In the genomic region with DNA sequence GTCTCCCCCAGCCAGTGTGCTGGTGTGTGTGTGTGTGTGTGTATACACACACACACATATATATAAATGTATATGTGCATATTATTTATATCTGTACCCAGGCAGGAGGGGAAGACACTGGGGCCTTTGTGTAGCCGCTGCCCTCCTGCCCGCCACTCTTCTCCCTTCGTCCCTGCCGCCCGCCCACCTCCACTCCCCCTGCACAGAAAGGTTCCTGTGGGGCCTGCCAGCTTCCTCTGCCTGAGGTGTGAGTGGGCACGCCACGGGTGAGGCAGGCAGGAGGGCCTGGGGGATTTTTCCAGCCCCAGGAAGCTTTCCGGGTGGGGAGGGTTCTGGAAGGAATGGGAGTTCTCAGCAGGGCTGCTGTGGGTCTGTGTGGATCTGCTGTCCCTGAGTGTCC, we compare ENCODE assay signal across 1 cellular context.
TF ChIP-seq lines count a peak whose summit lies in the region.

No MANE protein-coding gene starts in this region.

TF ChIP-seq in liver, 16 proteins besides CTCF, POLR2A, EP300 and RAD21:
- TF ChIP-seq JUND (IDR thresholded peaks at IDR 0.05) = no peak
TF ChIP-seq in liver: peak in this region for 0.
